1 cellular context compared by ENCODE assay signal in the genomic region with DNA sequence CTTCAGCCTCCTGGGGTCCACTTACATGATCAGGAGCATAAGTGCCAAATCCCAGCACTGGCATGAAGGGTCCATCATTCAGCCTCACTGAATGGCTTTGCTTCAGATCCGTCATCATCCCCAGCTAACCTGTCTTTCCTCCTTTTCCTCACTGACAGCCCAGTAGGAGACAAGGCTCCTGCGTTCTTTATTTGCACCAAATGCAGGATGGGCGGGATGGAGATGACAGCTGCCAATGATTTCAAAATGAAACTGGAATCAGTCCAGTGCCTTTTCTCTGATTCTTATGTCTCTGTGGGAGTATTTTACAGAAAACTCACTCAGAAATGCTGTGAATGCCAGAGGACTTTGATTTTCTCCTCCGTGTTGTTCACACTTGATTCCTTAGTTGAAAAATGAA.
TF ChIP-seq lines count a peak whose summit lies in the region.

TSS of gene AKR1C8 (minus strand) at position 164 of the 400 bp plus-strand sequence. CDS start at position 118, 46 bp downstream.

TF ChIP-seq in HepG2, 621 proteins besides CTCF, POLR2A, EP300 and RAD21 (continued from another document):
- TF ChIP-seq, protein P1, sequence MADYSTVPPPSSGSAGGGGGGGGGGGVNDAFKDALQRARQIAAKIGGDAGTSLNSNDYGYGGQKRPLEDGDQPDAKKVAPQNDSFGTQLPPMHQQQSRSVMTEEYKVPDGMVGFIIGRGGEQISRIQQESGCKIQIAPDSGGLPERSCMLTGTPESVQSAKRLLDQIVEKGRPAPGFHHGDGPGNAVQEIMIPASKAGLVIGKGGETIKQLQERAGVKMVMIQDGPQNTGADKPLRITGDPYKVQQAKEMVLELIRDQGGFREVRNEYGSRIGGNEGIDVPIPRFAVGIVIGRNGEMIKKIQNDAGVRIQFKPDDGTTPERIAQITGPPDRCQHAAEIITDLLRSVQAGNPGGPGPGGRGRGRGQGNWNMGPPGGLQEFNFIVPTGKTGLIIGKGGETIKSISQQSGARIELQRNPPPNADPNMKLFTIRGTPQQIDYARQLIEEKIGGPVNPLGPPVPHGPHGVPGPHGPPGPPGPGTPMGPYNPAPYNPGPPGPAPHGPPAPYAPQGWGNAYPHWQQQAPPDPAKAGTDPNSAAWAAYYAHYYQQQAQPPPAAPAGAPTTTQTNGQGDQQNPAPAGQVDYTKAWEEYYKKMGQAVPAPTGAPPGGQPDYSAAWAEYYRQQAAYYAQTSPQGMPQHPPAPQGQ (CRISPR knock-in tag; IDR thresholded peaks at IDR 0.05; ENCODE audit: borderline replicate concordance), result no peak
- TF ChIP-seq, protein P2, sequence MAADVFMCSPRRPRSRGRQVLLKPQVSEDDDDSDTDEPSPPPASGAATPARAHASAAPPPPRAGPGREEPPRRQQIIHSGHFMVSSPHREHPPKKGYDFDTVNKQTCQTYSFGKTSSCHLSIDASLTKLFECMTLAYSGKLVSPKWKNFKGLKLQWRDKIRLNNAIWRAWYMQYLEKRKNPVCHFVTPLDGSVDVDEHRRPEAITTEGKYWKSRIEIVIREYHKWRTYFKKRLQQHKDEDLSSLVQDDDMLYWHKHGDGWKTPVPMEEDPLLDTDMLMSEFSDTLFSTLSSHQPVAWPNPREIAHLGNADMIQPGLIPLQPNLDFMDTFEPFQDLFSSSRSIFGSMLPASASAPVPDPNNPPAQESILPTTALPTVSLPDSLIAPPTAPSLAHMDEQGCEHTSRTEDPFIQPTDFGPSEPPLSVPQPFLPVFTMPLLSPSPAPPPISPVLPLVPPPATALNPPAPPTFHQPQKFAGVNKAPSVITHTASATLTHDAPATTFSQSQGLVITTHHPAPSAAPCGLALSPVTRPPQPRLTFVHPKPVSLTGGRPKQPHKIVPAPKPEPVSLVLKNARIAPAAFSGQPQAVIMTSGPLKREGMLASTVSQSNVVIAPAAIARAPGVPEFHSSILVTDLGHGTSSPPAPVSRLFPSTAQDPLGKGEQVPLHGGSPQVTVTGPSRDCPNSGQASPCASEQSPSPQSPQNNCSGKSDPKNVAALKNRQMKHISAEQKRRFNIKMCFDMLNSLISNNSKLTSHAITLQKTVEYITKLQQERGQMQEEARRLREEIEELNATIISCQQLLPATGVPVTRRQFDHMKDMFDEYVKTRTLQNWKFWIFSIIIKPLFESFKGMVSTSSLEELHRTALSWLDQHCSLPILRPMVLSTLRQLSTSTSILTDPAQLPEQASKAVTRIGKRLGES (CRISPR knock-in tag; IDR thresholded peaks at IDR 0.05; ENCODE audit: borderline replicate concordance), result no peak
